ENCODE assay signal across 1 cellular context in genomic region chr1:62593825-62594394, GRCh38.
A peak's percentile ranks its signal among the peaks of the same experiment; 100 is the strongest.
TF ChIP-seq lines count a peak whose summit lies in the region.

No MANE protein-coding gene starts in this region.

TF ChIP-seq in IMR-90, 13 proteins besides CTCF, POLR2A, EP300 and RAD21:
- TF ChIP-seq MAZ (IDR thresholded peaks at IDR 0.05; ENCODE audit: borderline replicate concordance, low read depth, low read length) (no peak), CEBPB (IDR thresholded peaks at IDR 0.05; ENCODE audit: low read depth, low read length) (peak; percentile 46; the same call in 1 of the 2 replicates), RFX5 (IDR thresholded peaks at IDR 0.05; ENCODE audit: low read depth, low read length) (no peak), BHLHE40 (IDR thresholded peaks at IDR 0.05; ENCODE audit: low read depth, low read length) (no peak), ELK1 (IDR thresholded peaks at IDR 0.05; ENCODE audit: borderline replicate concordance, low read depth, low read length) (no peak), CHD1 (IDR thresholded peaks at IDR 0.05; ENCODE audit: low read depth, low read length) (no peak)
TF ChIP-seq in IMR-90: peak in this region for 1.
